8 cellular contexts compared by ENCODE assay signal in the genomic region with DNA sequence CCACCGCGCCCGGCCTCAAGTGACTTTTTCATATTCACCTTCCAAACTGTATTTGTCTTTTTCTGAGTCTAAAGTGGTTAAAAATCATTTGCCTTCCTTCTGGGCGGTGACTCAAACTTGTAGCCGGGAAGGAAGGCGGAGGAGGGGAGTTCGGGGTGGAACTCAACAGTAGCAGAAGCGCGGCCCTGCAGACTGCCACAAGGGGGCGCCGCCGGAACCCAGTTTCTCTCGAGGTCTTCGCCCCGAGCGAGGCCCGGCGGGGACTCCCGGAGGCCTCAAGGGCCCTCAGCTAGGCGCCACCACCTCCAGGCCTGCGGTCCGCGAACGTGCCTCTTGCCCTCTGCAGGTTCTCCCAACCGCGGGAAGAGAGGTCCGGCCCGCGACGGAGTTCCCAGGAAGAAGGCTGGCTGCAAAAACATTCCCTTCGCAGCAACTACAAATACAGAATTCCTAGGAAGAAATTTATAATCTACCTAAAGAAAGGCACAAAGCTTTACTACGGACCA. TPM values are rescaled to one million over a fixed set of nuclear protein-coding genes. Genes with fewer than 3 reads are reported as not detected.
DNase-seq lines count a peak whose midpoint lies in the region; ATAC-seq and TF ChIP-seq lines count a peak whose summit lies in the region.

No MANE protein-coding gene starts in this region.

- no peak overlapping the region for H3K4me3 ChIP-seq in HL-60 (replicated peaks; ENCODE audit: insufficient read depth, low read length)
- H3K4me3 ChIP-seq in gastroesophageal sphincter: peak overlapping the region in 1 of 2 donors; percentile 29
- H3K4me3 ChIP-seq in ovary: no peak overlapping the region
- peak overlapping the region in 1 of 2 donors; percentile 33 for H3K4me3 ChIP-seq in tibial artery

- TF ChIP-seq POLR2A in gastroesophageal sphincter (IDR thresholded peaks at IDR 0.05): no peak
- no peak for TF ChIP-seq POLR2A in ovary (IDR thresholded peaks at IDR 0.05)

- H3K36me3 ChIP-seq in gastroesophageal sphincter (no peaks in the 10 kb centered on the region), ovary (no peaks in the 10 kb centered on the region), tibial artery (no peaks in the 10 kb centered on the region)

- WGBS in gastroesophageal sphincter (ENCODE audit: low coverage in 1 of 2), 2 donors: 24 to 29% methylated on average over 4 to 5 of the region's 32 CpGs
- 5 to 7% (median 6%) methylated on average over 32 of the region's 32 CpGs for WGBS in ovary, 3 donors

- peak; percentile 80 for TF ChIP-seq CTCF in HL-60 (IDR thresholded peaks at IDR 0.05; ENCODE audit: insufficient read depth, low read length)
- TF ChIP-seq CTCF in gastroesophageal sphincter (IDR thresholded peaks at IDR 0.05): peak; percentile 70 to 94 (median 86)
- peak; percentile 46 to 67 (median 53) for TF ChIP-seq CTCF in ovary (IDR thresholded peaks at IDR 0.05)
- TF ChIP-seq CTCF in tibial artery (IDR thresholded peaks at IDR 0.05): peak; percentile 78 to 85

- H3K27ac ChIP-seq in HL-60 (replicated peaks) (no peak overlapping the region), gastroesophageal sphincter (no peak overlapping the region), ovary (no peak overlapping the region), tibial artery (no peak overlapping the region)

- H3K9me3 ChIP-seq in gastroesophageal sphincter: peaks cover 0 to 7% (median 0%) of the 10 kb centered on the region in 3 donors
- peaks cover 0 to 2% of the 10 kb centered on the region in 2 donors for H3K9me3 ChIP-seq in ovary
- H3K9me3 ChIP-seq in tibial artery: no peaks in the 10 kb centered on the region

- H3K27me3 ChIP-seq in HL-60 (ENCODE audit: insufficient read depth, poor library complexity, severe bottlenecking) (no peaks in the 10 kb centered on the region), gastroesophageal sphincter (peaks cover 28% of the 10 kb centered on the region), ovary (no peaks in the 10 kb centered on the region), tibial artery (peaks cover 0 to 28% of the 10 kb centered on the region in 2 donors)

- DNase-seq in COLO829 (ENCODE audit: low spot score): peak; percentile 62
- DNase-seq in HL-60 (ENCODE audit: low read depth in 1 of 2, low spot score in 1 of 2): peak; percentile 60 to 86
- DNase-seq in SHP77 treated with DMSO at 0.1 percent for 48 hours (lab: John Stamatoyannopoulos, UW): peak; percentile 67
- DNase-seq in activated gamma-delta T cell (lab: John Stamatoyannopoulos, UW): peak; percentile 55
- DNase-seq in ovary: peak; percentile 64 to 89 (median 79)
- peak; percentile 74 to 85 for DNase-seq in tibial artery

- peak; percentile 81 for ATAC-seq in GM19395 (IDR thresholded peaks at IDR 0.05; ENCODE audit: unreplicated experiment)
- ATAC-seq in gastroesophageal sphincter: peak; percentile 89

- intact Hi-C loops in ovary (cut with DNase I): loop anchor here in 1 of 4 donors (5.0 kb wide), 1 partner anchor 139 kb away; no protein-coding TSS in a partner anchor
- intact Hi-C loops in tibial artery (cut with DNase I; ENCODE audit: low total_unique reads): loop anchor here (5.0 kb wide), 1 partner anchor 139 kb away; no protein-coding TSS in a partner anchor

- H3K4me1 ChIP-seq in gastroesophageal sphincter: peaks cover 0 to 8% (median 3%) of the 10 kb centered on the region in 3 donors
- H3K4me1 ChIP-seq in ovary (ENCODE audit: insufficient read depth): no peaks in the 10 kb centered on the region
- H3K4me1 ChIP-seq in tibial artery: peaks cover 0 to 8% (median 3%) of the 10 kb centered on the region in 4 donors

- TF ChIP-seq EP300 in gastroesophageal sphincter (IDR thresholded peaks at IDR 0.05) (no peak), ovary (IDR thresholded peaks at IDR 0.05) (no peak)

RNA-seq across cellular contexts. Expression of a gene that starts 16.8 kb away (rescaled TPM):
- total RNA-seq in gastroesophageal sphincter (100 to 1,000 TPM in 1 of 4 donors, 10 to 100 TPM in 3; 70.2 to 141 (median 84.0) TPM), ovary (10 to 100 TPM; 52.3 to 85.4 (median 67.8) TPM)
- 10 to 100 TPM; 67.4 to 96.2 TPM for polyA plus RNA-seq in ovary
